In the genomic region with DNA sequence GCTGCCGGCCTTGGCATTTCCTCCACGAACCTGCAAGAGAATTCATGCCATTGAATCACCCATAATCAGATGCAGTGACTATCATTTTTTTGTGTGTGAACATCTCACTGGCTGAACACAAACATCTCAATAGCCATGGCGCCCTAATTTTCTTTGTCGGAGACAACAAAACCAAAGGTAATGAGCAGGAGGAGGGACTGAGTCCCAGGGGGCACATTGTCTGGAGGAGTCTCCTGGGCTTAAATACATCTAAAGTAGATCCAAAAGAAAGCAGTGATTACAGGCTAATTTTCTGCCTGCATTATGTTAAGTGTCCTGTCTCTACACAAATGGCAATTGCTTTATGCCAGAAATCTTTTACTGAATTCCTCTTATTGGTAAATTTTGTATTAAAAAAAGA, we compare ENCODE assay signal across 22 cellular contexts.
DNase-seq lines count a peak whose midpoint lies in the region; ATAC-seq, FAIRE-seq and TF ChIP-seq lines count a peak whose summit lies in the region.
"Had no signal": no experiment of that assay in that cellular context is flagged by ENCODE, and none has a peak within 500 bp of the region (broad histone marks: within the 10 kb centered on the region; RNA-seq: fewer than 3 reads in every experiment).

No MANE protein-coding gene starts in this region.

- H3K4me3 ChIP-seq in GM23338 (no peak overlapping the region), dorsolateral prefrontal cortex (peak overlapping the region in 3 of 59 donors; percentile 20 to 34 (median 28))
- H3K4me3 ChIP-seq: BLaER1 treated with 17β-estradiol and CSF1 and Interleukin-3, amounts not matched to agents 10 nM and 100 nM; K562 had no signal

- no peak overlapping the region for H3K4me3 Mint-ChIP-seq in GM23338
- H3K4me3 Mint-ChIP-seq: B cell; CD8-positive, alpha-beta T cell had no signal

- peak; percentile 69 for ATAC-seq in GM23338
- ATAC-seq: CD8-positive, alpha-beta T cell; K562 had no signal

- H3K27ac Mint-ChIP-seq in GM23338 = no peak overlapping the region
- H3K27ac Mint-ChIP-seq: B cell; CD8-positive, alpha-beta T cell had no signal

- H3K4me1 Mint-ChIP-seq in GM23338 = peaks cover 8% of the 10 kb centered on the region
- H3K4me1 Mint-ChIP-seq: B cell had no signal

- DNase-seq in COR-L47 (lab: John Stamatoyannopoulos, UW) (peak; percentile 11), GM23338 (ENCODE audit: low spot score) (no peak), NCI-H748 (lab: John Stamatoyannopoulos, UW; ENCODE audit: unreplicated experiment) (peak; percentile 68), dorsolateral prefrontal cortex (no peak), glomerular visceral epithelial cell (ENCODE audit: extremely low spot score) (no peak), GM19239 (ENCODE audit: insufficient read length, low spot score) (no peak), GOT3 (lab: John Stamatoyannopoulos, UW) (no peak)
- DNase-seq: CD8-positive, alpha-beta T cell; DMS153; DMS79; GDM1; HCEC 1CT; IMR-90 had no signal

- H3K36me3 Mint-ChIP-seq in GM23338 (ENCODE audit: low read depth) = no peaks in the 10 kb centered on the region
- H3K36me3 Mint-ChIP-seq: CD8-positive, alpha-beta T cell had no signal

- H2AFZ ChIP-seq in GM23338 = no peak overlapping the region

- no peaks in the 10 kb centered on the region for H3K27me3 Mint-ChIP-seq in GM23338 (ENCODE audit: insufficient read depth, low read depth, poor library complexity)
- H3K27me3 Mint-ChIP-seq: B cell had no signal

- 0 out of 2 replicates have a peak, but pooled peaks cover 5% of the 10 kb centered on the region for H4K20me1 ChIP-seq in GM23338 (replicated peaks; ENCODE audit: insufficient read depth)
- H4K20me1 ChIP-seq: BLaER1 treated with 17β-estradiol and CSF1 and Interleukin-3, amounts not matched to agents 10 nM and 100 nM had no signal

- no peaks in the 10 kb centered on the region for H3K36me3 ChIP-seq in GM23338 (ENCODE audit: insufficient read depth)
- H3K36me3 ChIP-seq: BLaER1 treated with 17β-estradiol and CSF1 and Interleukin-3, amounts not matched to agents 10 nM and 100 nM had no signal

- no peak for FAIRE-seq in GM19239 (lab: Jason Lieb, UNC)
- FAIRE-seq: D721Med, GM12892, GM18507, H54, HTR-8/SVneo, K562 had no signal

- H3K9me2 ChIP-seq in GM23338 (ENCODE audit: insufficient read depth) = no peaks in the 10 kb centered on the region

- H3K27ac ChIP-seq in GM23338 (ENCODE audit: low read depth) = no peak overlapping the region
- H3K27ac ChIP-seq in dorsolateral prefrontal cortex = peak overlapping the region in 49 of 59 donors; percentile 6 to 94 (median 70)
- H3K27ac ChIP-seq: BLaER1 treated with 17β-estradiol and CSF1 and Interleukin-3, amounts not matched to agents 10 nM and 100 nM; HL-60 had no signal

- no peaks in the 10 kb centered on the region for H3K27me3 ChIP-seq in GM23338 (ENCODE audit: insufficient read depth)
- H3K27me3 ChIP-seq in dorsolateral prefrontal cortex = no peaks in the 10 kb centered on the region
- H3K27me3 ChIP-seq: BLaER1 treated with 17β-estradiol and CSF1 and Interleukin-3, amounts not matched to agents 10 nM and 100 nM had no signal

- no peaks in the 10 kb centered on the region for H3K9me3 Mint-ChIP-seq in GM23338
- H3K9me3 Mint-ChIP-seq: CD8-positive, alpha-beta T cell had no signal

- H3F3A ChIP-seq in GM23338 (replicated peaks; ENCODE audit: low read depth) = no peaks in the 10 kb centered on the region

- intact Hi-C loops in dorsolateral prefrontal cortex (cut with DNase I) = loop anchor here in 1 of 2 donors (10.0 kb wide), 1 partner anchor 209 kb away; no protein-coding TSS in a partner anchor

- TF ChIP-seq CTCF in GM23338 (conservative IDR thresholded peaks at IDR 0.05; ENCODE audit: low read depth in 2 of 2) (no peak), dorsolateral prefrontal cortex (IDR thresholded peaks at IDR 0.05 in 54 of 56, conservative IDR thresholded peaks at IDR 0.05 in 2 of 56; ENCODE audit: low read depth in 1 of 56, partially characterized antibody in 56 of 56) (no peak)

- no peaks in the 10 kb centered on the region for H3K79me2 ChIP-seq in GM23338 (replicated peaks; ENCODE audit: insufficient read depth)

- no peaks in the 10 kb centered on the region for H3K4me1 ChIP-seq in GM23338 (ENCODE audit: insufficient read depth)

- no peak overlapping the region for H3K4me2 ChIP-seq in GM23338
- H3K4me2 ChIP-seq: BLaER1 treated with 17β-estradiol and CSF1 and Interleukin-3, amounts not matched to agents 10 nM and 100 nM had no signal

TF ChIP-seq in GM23338, 12 proteins besides CTCF, POLR2A, EP300 and RAD21:
- no peak for TF ChIP-seq EZH2 (IDR thresholded peaks at IDR 0.05; ENCODE audit: low read depth, unreplicated experiment)
- TF ChIP-seq, protein P1, sequence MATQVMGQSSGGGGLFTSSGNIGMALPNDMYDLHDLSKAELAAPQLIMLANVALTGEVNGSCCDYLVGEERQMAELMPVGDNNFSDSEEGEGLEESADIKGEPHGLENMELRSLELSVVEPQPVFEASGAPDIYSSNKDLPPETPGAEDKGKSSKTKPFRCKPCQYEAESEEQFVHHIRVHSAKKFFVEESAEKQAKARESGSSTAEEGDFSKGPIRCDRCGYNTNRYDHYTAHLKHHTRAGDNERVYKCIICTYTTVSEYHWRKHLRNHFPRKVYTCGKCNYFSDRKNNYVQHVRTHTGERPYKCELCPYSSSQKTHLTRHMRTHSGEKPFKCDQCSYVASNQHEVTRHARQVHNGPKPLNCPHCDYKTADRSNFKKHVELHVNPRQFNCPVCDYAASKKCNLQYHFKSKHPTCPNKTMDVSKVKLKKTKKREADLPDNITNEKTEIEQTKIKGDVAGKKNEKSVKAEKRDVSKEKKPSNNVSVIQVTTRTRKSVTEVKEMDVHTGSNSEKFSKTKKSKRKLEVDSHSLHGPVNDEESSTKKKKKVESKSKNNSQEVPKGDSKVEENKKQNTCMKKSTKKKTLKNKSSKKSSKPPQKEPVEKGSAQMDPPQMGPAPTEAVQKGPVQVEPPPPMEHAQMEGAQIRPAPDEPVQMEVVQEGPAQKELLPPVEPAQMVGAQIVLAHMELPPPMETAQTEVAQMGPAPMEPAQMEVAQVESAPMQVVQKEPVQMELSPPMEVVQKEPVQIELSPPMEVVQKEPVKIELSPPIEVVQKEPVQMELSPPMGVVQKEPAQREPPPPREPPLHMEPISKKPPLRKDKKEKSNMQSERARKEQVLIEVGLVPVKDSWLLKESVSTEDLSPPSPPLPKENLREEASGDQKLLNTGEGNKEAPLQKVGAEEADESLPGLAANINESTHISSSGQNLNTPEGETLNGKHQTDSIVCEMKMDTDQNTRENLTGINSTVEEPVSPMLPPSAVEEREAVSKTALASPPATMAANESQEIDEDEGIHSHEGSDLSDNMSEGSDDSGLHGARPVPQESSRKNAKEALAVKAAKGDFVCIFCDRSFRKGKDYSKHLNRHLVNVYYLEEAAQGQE (IDR thresholded peaks at IDR 0.05; ENCODE audit: unreplicated experiment) = no peak
- TF ChIP-seq ZNF331 (CRISPR knock-in tag; IDR thresholded peaks at IDR 0.05; ENCODE audit: low read depth) = no peak

Comparison
In these comparisons a context has a peak if more than half of its experiments do, and no peak if none do; other contexts are left out.
1. DNase-seq: peak in COR-L47 (single experiment) and NCI-H748 (single experiment); none in GM23338 (single experiment), dorsolateral prefrontal cortex (0 of 10), glomerular visceral epithelial cell (single experiment), GM19239 (single experiment) and GOT3 (single experiment).